In the genomic region with DNA sequence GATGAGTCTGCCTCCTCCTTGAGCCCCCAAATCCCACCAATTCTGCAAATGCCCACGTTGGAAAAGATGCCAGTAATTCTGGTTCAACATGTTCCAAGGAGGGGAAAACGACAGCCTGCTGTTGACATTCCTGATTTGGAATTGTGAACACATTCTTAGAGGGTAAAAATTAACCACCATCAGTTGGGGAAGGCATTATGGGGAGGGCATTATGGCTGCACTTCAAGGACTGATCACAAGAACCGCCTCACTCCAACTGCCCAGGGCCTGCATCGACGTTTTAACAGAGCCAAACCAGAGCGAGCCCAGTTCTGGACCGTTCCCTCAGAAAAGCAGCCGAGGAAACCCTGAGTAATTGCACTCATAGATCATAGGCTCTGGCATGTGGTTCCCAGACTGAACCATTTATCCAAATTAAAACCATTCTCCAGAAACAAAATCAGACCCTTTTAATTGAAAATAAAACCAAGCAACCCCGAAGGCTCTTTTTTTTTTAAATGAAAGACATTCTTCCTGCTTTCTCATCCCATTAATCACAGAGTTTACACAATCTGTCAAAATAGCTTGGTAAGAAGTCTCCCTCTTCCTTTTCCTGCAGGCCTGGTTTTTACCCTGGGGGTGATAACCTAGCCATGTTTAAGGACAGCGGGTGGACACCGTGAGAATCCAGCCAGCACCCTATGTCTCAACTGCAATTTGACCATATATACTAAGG, we compare ENCODE assay signal across 8 cellular contexts. TPM values are rescaled to one million over a fixed set of nuclear protein-coding genes. Genes with fewer than 3 reads are reported as not detected.
DNase-seq lines count a peak whose midpoint lies in the region; ATAC-seq and TF ChIP-seq lines count a peak whose summit lies in the region.
"Had no signal": no experiment of that assay in that cellular context is flagged by ENCODE, and none has a peak within 500 bp of the region (broad histone marks: within the 10 kb centered on the region; RNA-seq: fewer than 3 reads in every experiment).

No MANE protein-coding gene starts in this region.

- ATAC-seq in thoracic aorta (ENCODE audit: insufficient number of reproducible peaks, low FRiP score, low read depth) = no peak
- ATAC-seq in GM18870 (IDR thresholded peaks at IDR 0.05; ENCODE audit: unreplicated experiment) = no peak
- ATAC-seq in HG03565 (IDR thresholded peaks at IDR 0.05; ENCODE audit: unreplicated experiment) = no peak

- H3K36me3 ChIP-seq in adipocyte (ENCODE audit: control insufficient read depth, insufficient read depth, low read length, severe bottlenecking) = no peaks in the 10 kb centered on the region
- no peaks in the 10 kb centered on the region for H3K36me3 ChIP-seq in thoracic aorta
- H3K36me3 ChIP-seq: WERI-Rb-1 had no signal

- DNase-seq in HS-5 (ENCODE audit: low read depth) (peak; percentile 63), adipocyte (ENCODE audit: low read depth) (peak; percentile 94), kidney glomerular epithelial cell (lab: John Stamatoyannopoulos, UW) (peak; percentile 87), thoracic aorta (ENCODE audit: low spot score) (no peak)
- DNase-seq in stimulated activated CD4-positive, alpha-beta T cell treated with anti-CD3 and anti-CD28 coated beads, Interleukin-1b, Interleukin-23, amount 100 ng/mL, for 48 hours = no peak
- DNase-seq: WERI-Rb-1 had no signal

- H3K27me3 ChIP-seq in adipocyte (replicated peaks; ENCODE audit: control insufficient read depth, insufficient read depth, low read length) (no peaks in the 10 kb centered on the region), thoracic aorta (replicated peaks; ENCODE audit: insufficient read depth) (no peaks in the 10 kb centered on the region)

- peak overlapping the region; percentile 50 for H3K9ac ChIP-seq in adipocyte (ENCODE audit: low read length)

- TF ChIP-seq CTCF in thoracic aorta (IDR thresholded peaks at IDR 0.05) = no peak

- H3K4me1 ChIP-seq in adipocyte (ENCODE audit: control insufficient read depth, insufficient read depth, low read length) (peaks cover 69% of the 10 kb centered on the region), thoracic aorta (ENCODE audit: control insufficient read depth in 1 of 2, low read depth in 2 of 2) (peaks cover 40 to 96% of the 10 kb centered on the region in 2 donors)

- peak overlapping the region; percentile 35 for H3K4me3 ChIP-seq in adipocyte (ENCODE audit: low read length)
- no peak overlapping the region for H3K4me3 ChIP-seq in thoracic aorta

- peak overlapping the region; percentile 87 to 91 for H3K27ac ChIP-seq in thoracic aorta
- H3K27ac ChIP-seq: WERI-Rb-1 had no signal

- H3K9me3 ChIP-seq in adipocyte (ENCODE audit: control insufficient read depth, low read length) = no peaks in the 10 kb centered on the region
- H3K9me3 ChIP-seq in thoracic aorta = no peaks in the 10 kb centered on the region

RNA-seq across cellular contexts. Expression of a gene that starts 8.0 kb away (rescaled TPM):
- total RNA-seq in thoracic aorta = 100 to 1,000 TPM; 138 to 151 TPM

Comparison
In these comparisons a context has a peak if more than half of its experiments do, and no peak if none do; other contexts are left out.
1. DNase-seq: peak in HS-5 (single experiment), adipocyte (single experiment) and kidney glomerular epithelial cell (single experiment); none in thoracic aorta (single experiment) and stimulated activated CD4-positive, alpha-beta T cell treated with anti-CD3 and anti-CD28 coated beads, Interleukin-1b, Interleukin-23, amount 100 ng/mL, for 48 hours (single experiment).